1 cellular context compared by ENCODE assay signal in the genomic region with DNA sequence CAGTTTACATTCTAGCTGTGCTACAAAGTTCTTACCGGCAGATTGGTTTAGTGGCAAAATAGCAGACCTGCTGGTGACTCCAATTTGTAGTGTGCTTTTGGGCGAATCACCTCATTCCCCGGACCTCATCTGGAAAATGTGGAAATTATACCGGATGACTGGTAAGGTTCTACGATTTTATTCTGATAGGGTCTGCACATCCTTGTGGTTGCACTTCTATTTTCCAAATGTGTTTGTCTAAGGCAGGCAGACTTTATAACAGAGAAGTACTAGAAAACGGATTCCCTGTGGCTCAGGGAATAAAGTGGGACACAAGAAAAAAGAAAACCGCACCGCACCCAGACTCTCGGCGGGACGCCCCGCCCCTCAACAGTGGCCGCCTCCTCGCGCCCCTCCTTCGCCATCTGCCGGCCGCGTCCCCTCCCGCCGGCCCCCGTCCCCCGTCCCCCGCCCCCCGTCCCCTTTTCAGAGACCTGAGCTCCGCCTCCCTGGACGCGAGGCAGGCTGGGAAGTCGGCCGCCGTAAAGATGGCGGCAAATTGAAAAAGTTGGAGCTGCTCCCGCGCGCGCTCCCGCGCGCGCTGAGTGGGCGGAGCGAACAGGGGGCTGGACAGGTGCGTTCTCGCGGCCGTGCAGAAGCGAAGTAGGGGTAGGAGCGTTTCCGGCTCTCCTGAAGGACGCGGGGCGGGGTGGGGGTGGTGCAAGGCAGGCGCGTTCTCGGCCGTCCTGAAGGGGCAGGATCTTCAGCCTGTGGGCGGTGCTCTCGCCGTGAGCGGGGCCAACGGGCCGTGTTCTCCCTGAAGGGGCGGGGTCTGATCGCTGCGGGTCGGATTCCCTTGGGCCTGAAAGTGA.
TF ChIP-seq lines count a peak whose summit lies in the region.

No MANE protein-coding gene starts in this region.

TF ChIP-seq in GM12878, 131 proteins besides CTCF, POLR2A, EP300 and RAD21 (continued from another document and continues in another):
- TF ChIP-seq REST (IDR thresholded peaks at IDR 0.05; ENCODE audit: low read depth, low read length) (no peak), PML (IDR thresholded peaks at IDR 0.05; ENCODE audit: low read length) (no peak), NFIC (IDR thresholded peaks at IDR 0.05; ENCODE audit: low read depth, low read length) (no peak), YBX1 (IDR thresholded peaks at IDR 0.05) (no peak), MEF2B (IDR thresholded peaks at IDR 0.05; ENCODE audit: partially characterized antibody, poor library complexity, severe bottlenecking) (peak; percentile 77), BRCA1 (IDR thresholded peaks at IDR 0.05; ENCODE audit: low read depth, low read length) (0 out of 2 replicates have a peak, but pooled peaks have one; percentile 33), EED (IDR thresholded peaks at IDR 0.05; ENCODE audit: low read depth) (no peak), POU2F2 (IDR thresholded peaks at IDR 0.05; ENCODE audit: borderline replicate concordance, low read depth, low read length) (0 out of 3 replicates have a peak, but pooled peaks have one; percentile 25), HCFC1 (IDR thresholded peaks at IDR 0.05; ENCODE audit: low read length) (peak; percentile 61), CHD4 (IDR thresholded peaks at IDR 0.05) (no peak), SPI1 (IDR thresholded peaks at IDR 0.05; ENCODE audit: borderline replicate concordance, insufficient read depth, low read depth, low read length) (no peak), EGR1 (IDR thresholded peaks at IDR 0.05; ENCODE audit: borderline replicate concordance in 1 of 2, low read depth in 2 of 2, low read length in 2 of 2) (peak in 1 of 2 experiments; percentile 35; a peak in 2 of 3 replicates), NFYA (IDR thresholded peaks at IDR 0.05; ENCODE audit: borderline replicate concordance, low read depth, low read length) (no peak), CEBPZ (IDR thresholded peaks at IDR 0.05; ENCODE audit: low read depth, low read length) (no peak), CBX5 (IDR thresholded peaks at IDR 0.05; ENCODE audit: low read depth) (no peak), MTA2 (IDR thresholded peaks at IDR 0.05; ENCODE audit: low read depth) (no peak), BCL11A (IDR thresholded peaks at IDR 0.05; ENCODE audit: low read depth, low read length) (no peak), ZNF24 (IDR thresholded peaks at IDR 0.05) (no peak), ZNF274 (IDR thresholded peaks at IDR 0.05; ENCODE audit: insufficient read depth, insufficient read length) (no peak), SKIL (IDR thresholded peaks at IDR 0.05; ENCODE audit: low read depth, poor library complexity, severe bottlenecking) (peak; percentile 43), USF2 (IDR thresholded peaks at IDR 0.05; ENCODE audit: borderline replicate concordance, low read depth, low read length) (no peak), FOXK2 (IDR thresholded peaks at IDR 0.05) (no peak), RB1 (IDR thresholded peaks at IDR 0.05; ENCODE audit: borderline replicate concordance) (no peak), TBL1XR1 (IDR thresholded peaks at IDR 0.05; ENCODE audit: low read depth, low read length) (no peak), NFXL1 (IDR thresholded peaks at IDR 0.05; ENCODE audit: borderline replicate concordance) (no peak), ASH2L (IDR thresholded peaks at IDR 0.05; ENCODE audit: borderline replicate concordance, low read depth) (no peak), ZZZ3 (IDR thresholded peaks at IDR 0.05; ENCODE audit: control insufficient read depth, insufficient read length, low read depth) (no peak)
- TF ChIP-seq, protein P1, sequence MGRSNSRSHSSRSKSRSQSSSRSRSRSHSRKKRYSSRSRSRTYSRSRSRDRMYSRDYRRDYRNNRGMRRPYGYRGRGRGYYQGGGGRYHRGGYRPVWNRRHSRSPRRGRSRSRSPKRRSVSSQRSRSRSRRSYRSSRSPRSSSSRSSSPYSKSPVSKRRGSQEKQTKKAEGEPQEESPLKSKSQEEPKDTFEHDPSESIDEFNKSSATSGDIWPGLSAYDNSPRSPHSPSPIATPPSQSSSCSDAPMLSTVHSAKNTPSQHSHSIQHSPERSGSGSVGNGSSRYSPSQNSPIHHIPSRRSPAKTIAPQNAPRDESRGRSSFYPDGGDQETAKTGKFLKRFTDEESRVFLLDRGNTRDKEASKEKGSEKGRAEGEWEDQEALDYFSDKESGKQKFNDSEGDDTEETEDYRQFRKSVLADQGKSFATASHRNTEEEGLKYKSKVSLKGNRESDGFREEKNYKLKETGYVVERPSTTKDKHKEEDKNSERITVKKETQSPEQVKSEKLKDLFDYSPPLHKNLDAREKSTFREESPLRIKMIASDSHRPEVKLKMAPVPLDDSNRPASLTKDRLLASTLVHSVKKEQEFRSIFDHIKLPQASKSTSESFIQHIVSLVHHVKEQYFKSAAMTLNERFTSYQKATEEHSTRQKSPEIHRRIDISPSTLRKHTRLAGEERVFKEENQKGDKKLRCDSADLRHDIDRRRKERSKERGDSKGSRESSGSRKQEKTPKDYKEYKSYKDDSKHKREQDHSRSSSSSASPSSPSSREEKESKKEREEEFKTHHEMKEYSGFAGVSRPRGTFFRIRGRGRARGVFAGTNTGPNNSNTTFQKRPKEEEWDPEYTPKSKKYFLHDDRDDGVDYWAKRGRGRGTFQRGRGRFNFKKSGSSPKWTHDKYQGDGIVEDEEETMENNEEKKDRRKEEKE (IDR thresholded peaks at IDR 0.05) = no peak
- TF ChIP-seq, protein P2, sequence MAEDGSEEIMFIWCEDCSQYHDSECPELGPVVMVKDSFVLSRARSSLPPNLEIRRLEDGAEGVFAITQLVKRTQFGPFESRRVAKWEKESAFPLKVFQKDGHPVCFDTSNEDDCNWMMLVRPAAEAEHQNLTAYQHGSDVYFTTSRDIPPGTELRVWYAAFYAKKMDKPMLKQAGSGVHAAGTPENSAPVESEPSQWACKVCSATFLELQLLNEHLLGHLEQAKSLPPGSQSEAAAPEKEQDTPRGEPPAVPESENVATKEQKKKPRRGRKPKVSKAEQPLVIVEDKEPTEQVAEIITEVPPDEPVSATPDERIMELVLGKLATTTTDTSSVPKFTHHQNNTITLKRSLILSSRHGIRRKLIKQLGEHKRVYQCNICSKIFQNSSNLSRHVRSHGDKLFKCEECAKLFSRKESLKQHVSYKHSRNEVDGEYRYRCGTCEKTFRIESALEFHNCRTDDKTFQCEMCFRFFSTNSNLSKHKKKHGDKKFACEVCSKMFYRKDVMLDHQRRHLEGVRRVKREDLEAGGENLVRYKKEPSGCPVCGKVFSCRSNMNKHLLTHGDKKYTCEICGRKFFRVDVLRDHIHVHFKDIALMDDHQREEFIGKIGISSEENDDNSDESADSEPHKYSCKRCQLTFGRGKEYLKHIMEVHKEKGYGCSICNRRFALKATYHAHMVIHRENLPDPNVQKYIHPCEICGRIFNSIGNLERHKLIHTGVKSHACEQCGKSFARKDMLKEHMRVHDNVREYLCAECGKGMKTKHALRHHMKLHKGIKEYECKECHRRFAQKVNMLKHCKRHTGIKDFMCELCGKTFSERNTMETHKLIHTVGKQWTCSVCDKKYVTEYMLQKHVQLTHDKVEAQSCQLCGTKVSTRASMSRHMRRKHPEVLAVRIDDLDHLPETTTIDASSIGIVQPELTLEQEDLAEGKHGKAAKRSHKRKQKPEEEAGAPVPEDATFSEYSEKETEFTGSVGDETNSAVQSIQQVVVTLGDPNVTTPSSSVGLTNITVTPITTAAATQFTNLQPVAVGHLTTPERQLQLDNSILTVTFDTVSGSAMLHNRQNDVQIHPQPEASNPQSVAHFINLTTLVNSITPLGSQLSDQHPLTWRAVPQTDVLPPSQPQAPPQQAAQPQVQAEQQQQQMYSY (CRISPR knock-in tag; IDR thresholded peaks at IDR 0.05) = no peak
- TF ChIP-seq, protein P3, sequence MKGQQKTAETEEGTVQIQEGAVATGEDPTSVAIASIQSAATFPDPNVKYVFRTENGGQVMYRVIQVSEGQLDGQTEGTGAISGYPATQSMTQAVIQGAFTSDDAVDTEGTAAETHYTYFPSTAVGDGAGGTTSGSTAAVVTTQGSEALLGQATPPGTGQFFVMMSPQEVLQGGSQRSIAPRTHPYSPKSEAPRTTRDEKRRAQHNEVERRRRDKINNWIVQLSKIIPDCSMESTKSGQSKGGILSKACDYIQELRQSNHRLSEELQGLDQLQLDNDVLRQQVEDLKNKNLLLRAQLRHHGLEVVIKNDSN (IDR thresholded peaks at IDR 0.05; ENCODE audit: borderline replicate concordance, extremely low read length, insufficient read depth, low read depth, low read length) = no peak
- TF ChIP-seq, protein P4, sequence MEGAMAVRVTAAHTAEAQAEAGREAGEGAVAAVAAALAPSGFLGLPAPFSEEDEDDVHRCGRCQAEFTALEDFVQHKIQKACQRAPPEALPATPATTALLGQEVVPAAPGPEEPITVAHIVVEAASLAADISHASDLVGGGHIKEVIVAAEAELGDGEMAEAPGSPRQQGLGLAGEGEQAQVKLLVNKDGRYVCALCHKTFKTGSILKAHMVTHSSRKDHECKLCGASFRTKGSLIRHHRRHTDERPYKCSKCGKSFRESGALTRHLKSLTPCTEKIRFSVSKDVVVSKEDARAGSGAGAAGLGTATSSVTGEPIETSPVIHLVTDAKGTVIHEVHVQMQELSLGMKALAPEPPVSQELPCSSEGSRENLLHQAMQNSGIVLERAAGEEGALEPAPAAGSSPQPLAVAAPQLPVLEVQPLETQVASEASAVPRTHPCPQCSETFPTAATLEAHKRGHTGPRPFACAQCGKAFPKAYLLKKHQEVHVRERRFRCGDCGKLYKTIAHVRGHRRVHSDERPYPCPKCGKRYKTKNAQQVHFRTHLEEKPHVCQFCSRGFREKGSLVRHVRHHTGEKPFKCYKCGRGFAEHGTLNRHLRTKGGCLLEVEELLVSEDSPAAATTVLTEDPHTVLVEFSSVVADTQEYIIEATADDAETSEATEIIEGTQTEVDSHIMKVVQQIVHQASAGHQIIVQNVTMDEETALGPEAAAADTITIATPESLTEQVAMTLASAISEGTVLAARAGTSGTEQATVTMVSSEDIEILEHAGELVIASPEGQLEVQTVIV (IDR thresholded peaks at IDR 0.05; ENCODE audit: borderline replicate concordance, partially characterized antibody) = peak; percentile 11
